ENCODE assay signal across 1 cellular context in the genomic region with DNA sequence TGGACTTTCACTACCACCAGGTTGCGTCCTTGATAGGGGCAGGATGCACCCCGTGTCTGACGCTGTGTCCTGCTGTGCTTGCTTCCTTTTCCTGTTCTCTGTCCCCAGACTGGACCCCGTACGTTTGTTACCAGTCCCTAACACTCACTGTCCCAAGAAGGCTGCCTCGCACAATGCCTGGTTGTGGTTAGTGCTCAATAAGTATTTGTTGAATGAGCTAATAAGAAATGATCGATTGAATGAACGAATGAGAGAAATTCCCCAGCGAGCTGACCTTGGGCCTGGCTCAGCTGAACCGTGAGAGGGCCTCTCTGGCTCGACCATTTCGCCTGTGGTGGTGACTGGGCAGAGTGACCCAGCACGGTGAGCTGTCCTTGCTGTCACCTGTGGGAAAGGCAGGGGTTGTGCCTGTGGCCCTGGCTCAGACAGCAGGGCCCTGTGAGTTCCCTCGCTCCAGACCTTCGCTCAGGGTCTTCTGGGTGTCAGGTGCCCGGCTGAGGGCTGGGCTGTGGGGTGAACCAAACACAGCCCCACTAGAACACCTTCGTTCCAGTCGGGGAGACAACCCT.
A peak's percentile ranks its signal among the peaks of the same experiment; 100 is the strongest.
TF ChIP-seq lines count a peak whose summit lies in the region.

No MANE protein-coding gene starts in this region.

TF ChIP-seq in liver, 16 proteins besides CTCF, POLR2A, EP300 and RAD21 (continued from another document):
- TF ChIP-seq, protein P1, sequence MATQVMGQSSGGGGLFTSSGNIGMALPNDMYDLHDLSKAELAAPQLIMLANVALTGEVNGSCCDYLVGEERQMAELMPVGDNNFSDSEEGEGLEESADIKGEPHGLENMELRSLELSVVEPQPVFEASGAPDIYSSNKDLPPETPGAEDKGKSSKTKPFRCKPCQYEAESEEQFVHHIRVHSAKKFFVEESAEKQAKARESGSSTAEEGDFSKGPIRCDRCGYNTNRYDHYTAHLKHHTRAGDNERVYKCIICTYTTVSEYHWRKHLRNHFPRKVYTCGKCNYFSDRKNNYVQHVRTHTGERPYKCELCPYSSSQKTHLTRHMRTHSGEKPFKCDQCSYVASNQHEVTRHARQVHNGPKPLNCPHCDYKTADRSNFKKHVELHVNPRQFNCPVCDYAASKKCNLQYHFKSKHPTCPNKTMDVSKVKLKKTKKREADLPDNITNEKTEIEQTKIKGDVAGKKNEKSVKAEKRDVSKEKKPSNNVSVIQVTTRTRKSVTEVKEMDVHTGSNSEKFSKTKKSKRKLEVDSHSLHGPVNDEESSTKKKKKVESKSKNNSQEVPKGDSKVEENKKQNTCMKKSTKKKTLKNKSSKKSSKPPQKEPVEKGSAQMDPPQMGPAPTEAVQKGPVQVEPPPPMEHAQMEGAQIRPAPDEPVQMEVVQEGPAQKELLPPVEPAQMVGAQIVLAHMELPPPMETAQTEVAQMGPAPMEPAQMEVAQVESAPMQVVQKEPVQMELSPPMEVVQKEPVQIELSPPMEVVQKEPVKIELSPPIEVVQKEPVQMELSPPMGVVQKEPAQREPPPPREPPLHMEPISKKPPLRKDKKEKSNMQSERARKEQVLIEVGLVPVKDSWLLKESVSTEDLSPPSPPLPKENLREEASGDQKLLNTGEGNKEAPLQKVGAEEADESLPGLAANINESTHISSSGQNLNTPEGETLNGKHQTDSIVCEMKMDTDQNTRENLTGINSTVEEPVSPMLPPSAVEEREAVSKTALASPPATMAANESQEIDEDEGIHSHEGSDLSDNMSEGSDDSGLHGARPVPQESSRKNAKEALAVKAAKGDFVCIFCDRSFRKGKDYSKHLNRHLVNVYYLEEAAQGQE (IDR thresholded peaks at IDR 0.05): no peak
- TF ChIP-seq NR2F2 (IDR thresholded peaks at IDR 0.05) (no peak), JUND (IDR thresholded peaks at IDR 0.05) (no peak), RXRA (IDR thresholded peaks at IDR 0.05) (peak in 1 of 2 donors; percentile 65), HNF4G (IDR thresholded peaks at IDR 0.05) (peak; percentile 21), TAF1 (conservative IDR thresholded peaks at IDR 0.05) (no peak), FOXA2 (IDR thresholded peaks at IDR 0.05) (no peak), SP1 (IDR thresholded peaks at IDR 0.05) (peak; percentile 49)
- TF ChIP-seq, protein P2, sequence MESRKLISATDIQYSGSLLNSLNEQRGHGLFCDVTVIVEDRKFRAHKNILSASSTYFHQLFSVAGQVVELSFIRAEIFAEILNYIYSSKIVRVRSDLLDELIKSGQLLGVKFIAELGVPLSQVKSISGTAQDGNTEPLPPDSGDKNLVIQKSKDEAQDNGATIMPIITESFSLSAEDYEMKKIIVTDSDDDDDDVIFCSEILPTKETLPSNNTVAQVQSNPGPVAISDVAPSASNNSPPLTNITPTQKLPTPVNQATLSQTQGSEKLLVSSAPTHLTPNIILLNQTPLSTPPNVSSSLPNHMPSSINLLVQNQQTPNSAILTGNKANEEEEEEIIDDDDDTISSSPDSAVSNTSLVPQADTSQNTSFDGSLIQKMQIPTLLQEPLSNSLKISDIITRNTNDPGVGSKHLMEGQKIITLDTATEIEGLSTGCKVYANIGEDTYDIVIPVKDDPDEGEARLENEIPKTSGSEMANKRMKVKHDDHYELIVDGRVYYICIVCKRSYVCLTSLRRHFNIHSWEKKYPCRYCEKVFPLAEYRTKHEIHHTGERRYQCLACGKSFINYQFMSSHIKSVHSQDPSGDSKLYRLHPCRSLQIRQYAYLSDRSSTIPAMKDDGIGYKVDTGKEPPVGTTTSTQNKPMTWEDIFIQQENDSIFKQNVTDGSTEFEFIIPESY (IDR thresholded peaks at IDR 0.05): no peak
- TF ChIP-seq, protein P3, sequence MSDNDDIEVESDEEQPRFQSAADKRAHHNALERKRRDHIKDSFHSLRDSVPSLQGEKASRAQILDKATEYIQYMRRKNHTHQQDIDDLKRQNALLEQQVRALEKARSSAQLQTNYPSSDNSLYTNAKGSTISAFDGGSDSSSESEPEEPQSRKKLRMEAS (IDR thresholded peaks at IDR 0.05): no peak
